9 cellular contexts compared by ENCODE assay signal in the genomic region with DNA sequence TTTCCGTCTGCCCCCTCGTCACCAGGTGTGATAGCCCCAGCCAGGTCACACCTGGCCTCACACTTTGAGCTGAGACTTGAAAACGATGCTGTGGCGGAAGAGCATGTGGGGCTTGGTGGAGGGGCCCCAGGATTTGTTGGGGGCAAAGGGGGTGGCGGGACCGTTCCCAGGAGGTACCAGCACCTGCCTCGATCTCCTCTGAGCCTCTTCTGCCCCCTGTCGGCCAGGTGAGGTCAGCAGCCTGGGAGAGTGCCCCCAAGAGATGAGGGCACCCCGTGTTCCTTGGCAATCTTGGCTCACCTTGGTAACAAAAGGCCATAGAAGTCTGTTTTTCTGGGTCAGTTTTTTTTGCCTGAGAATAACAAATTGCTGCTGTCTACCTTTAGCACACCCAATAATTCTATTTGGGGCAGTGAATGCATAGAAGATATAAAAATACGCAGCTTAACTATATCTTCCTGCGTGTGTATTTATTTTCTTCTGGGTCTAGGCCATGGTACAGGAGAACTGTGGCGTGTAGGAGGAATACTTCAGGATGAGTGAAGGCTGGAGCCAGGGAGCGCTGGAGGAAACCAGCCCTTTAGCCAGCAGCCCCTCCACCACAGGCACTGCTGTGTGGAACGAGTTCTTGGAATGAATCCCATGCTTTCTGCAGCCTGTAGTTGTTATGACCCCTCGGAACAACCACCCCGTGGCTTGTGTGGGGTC. TPM values are rescaled to one million over a fixed set of nuclear protein-coding genes. Genes with fewer than 3 reads are reported as not detected.
DNase-seq lines count a peak whose midpoint lies in the region; ATAC-seq and TF ChIP-seq lines count a peak whose summit lies in the region.
"Had no signal": no experiment of that assay in that cellular context is flagged by ENCODE, and none has a peak within 500 bp of the region (broad histone marks: within the 10 kb centered on the region; RNA-seq: fewer than 3 reads in every experiment).

No MANE protein-coding gene starts in this region.

- TF ChIP-seq RAD21 in neural cell (conservative IDR thresholded peaks at IDR 0.05) = no peak

- no peak for TF ChIP-seq EP300 in neural cell (conservative IDR thresholded peaks at IDR 0.05; ENCODE audit: poor library complexity, severe bottlenecking)

- H3K27ac ChIP-seq in BLaER1 = no peak overlapping the region
- H3K27ac ChIP-seq in caudate nucleus (ENCODE audit: low read depth, low read length) = peak overlapping the region; percentile 67
- H3K27ac ChIP-seq in neural cell (ENCODE audit: low read length) = no peak overlapping the region

- H3K79me2 ChIP-seq in neural cell (replicated peaks; ENCODE audit: insufficient read depth, low read length) = no peaks in the 10 kb centered on the region

- H3K9ac ChIP-seq in BLaER1 (peak overlapping the region; percentile 36; the same call in 1 of the 2 replicates), neural cell (ENCODE audit: low read length) (no peak overlapping the region)

- no peaks in the 10 kb centered on the region for H3K9me2 ChIP-seq in neural cell (ENCODE audit: insufficient read depth, low read length)

- TF ChIP-seq CTCF in neural cell (IDR thresholded peaks at IDR 0.05; ENCODE audit: poor library complexity, severe bottlenecking) = peak; percentile 23

- H3K9me3 ChIP-seq in BLaER1 (no peaks in the 10 kb centered on the region), neural cell (ENCODE audit: low read length) (no peaks in the 10 kb centered on the region)

- H4K20me1 ChIP-seq in BLaER1 (no peaks in the 10 kb centered on the region), neural cell (ENCODE audit: insufficient read depth) (no peaks in the 10 kb centered on the region)

- H3F3A ChIP-seq in neural cell (ENCODE audit: insufficient read depth, low read length, poor library complexity, severe bottlenecking) = no peaks in the 10 kb centered on the region

- peak; percentile 65 for DNase-seq in HPDE6-E6E7 (ENCODE audit: extremely low spot score)
- DNase-seq in caudate nucleus (lab: John Stamatoyannopoulos, UW) = no peak
- DNase-seq in SKM-1 (lab: John Stamatoyannopoulos, UW; ENCODE audit: unreplicated experiment) = no peak
- DNase-seq in NCI-H524 treated with DMSO at 0.1 percent for 48 hours (lab: John Stamatoyannopoulos, UW) = no peak
- DNase-seq in NCI-H128 (lab: John Stamatoyannopoulos, UW; ENCODE audit: unreplicated experiment) = no peak
- DNase-seq: CD8-positive, alpha-beta T cell had no signal

- no peak overlapping the region for H2AFZ ChIP-seq in neural cell (ENCODE audit: low read depth, low read length)

- ATAC-seq in GM21576 (IDR thresholded peaks at IDR 0.05; ENCODE audit: unreplicated experiment) = no peak
- ATAC-seq: CD8-positive, alpha-beta T cell had no signal

- peak overlapping the region; percentile 83 for H3K4me2 ChIP-seq in BLaER1
- no peak overlapping the region for H3K4me2 ChIP-seq in neural cell (ENCODE audit: low read length)

- no peak overlapping the region for H3K4me3 ChIP-seq in BLaER1
- no peak overlapping the region for H3K4me3 ChIP-seq in neural cell (ENCODE audit: low read length)

- peaks cover 91% of the 10 kb centered on the region for H3K4me1 ChIP-seq in BLaER1

- no peaks in the 10 kb centered on the region for H3K27me3 ChIP-seq in BLaER1
- H3K27me3 ChIP-seq in neural cell (ENCODE audit: insufficient read depth, low read depth, low read length) = no peaks in the 10 kb centered on the region

- peaks cover 16% of the 10 kb centered on the region for H3K36me3 ChIP-seq in BLaER1
- no peaks in the 10 kb centered on the region for H3K36me3 ChIP-seq in neural cell (ENCODE audit: insufficient read depth, low read length)

TF ChIP-seq in neural cell, 6 proteins besides CTCF, POLR2A, EP300 and RAD21:
- no peak for TF ChIP-seq TAF1 (IDR thresholded peaks at IDR 0.05; ENCODE audit: low read depth)
- TF ChIP-seq POLR2AphosphoS5 (IDR thresholded peaks at IDR 0.05) = no peak
- TF ChIP-seq, protein P1, sequence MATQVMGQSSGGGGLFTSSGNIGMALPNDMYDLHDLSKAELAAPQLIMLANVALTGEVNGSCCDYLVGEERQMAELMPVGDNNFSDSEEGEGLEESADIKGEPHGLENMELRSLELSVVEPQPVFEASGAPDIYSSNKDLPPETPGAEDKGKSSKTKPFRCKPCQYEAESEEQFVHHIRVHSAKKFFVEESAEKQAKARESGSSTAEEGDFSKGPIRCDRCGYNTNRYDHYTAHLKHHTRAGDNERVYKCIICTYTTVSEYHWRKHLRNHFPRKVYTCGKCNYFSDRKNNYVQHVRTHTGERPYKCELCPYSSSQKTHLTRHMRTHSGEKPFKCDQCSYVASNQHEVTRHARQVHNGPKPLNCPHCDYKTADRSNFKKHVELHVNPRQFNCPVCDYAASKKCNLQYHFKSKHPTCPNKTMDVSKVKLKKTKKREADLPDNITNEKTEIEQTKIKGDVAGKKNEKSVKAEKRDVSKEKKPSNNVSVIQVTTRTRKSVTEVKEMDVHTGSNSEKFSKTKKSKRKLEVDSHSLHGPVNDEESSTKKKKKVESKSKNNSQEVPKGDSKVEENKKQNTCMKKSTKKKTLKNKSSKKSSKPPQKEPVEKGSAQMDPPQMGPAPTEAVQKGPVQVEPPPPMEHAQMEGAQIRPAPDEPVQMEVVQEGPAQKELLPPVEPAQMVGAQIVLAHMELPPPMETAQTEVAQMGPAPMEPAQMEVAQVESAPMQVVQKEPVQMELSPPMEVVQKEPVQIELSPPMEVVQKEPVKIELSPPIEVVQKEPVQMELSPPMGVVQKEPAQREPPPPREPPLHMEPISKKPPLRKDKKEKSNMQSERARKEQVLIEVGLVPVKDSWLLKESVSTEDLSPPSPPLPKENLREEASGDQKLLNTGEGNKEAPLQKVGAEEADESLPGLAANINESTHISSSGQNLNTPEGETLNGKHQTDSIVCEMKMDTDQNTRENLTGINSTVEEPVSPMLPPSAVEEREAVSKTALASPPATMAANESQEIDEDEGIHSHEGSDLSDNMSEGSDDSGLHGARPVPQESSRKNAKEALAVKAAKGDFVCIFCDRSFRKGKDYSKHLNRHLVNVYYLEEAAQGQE (IDR thresholded peaks at IDR 0.05; ENCODE audit: borderline replicate concordance) = no peak
- no peak for TF ChIP-seq EZH2 (IDR thresholded peaks at IDR 0.05; ENCODE audit: borderline replicate concordance, insufficient read depth, low read length, poor library complexity, severe bottlenecking)
- TF ChIP-seq SMC3 (conservative IDR thresholded peaks at IDR 0.05; ENCODE audit: poor library complexity) = no peak
- TF ChIP-seq MXI1 (conservative IDR thresholded peaks at IDR 0.05; ENCODE audit: poor library complexity, severe bottlenecking) = no peak

RNA-seq across cellular contexts. Expression of a gene that starts 25.2 kb away (rescaled TPM):
- polyA plus RNA-seq in neural cell = 1.7 and 1.9 TPM in 2 replicates
- polyA minus RNA-seq in neural cell = 2.9 and 3.9 TPM in 2 replicates

RNA-seq across cellular contexts. Expression of a gene that starts 46.1 kb away (rescaled TPM):
- polyA plus RNA-seq in neural cell = 109 and 129 TPM in 2 replicates
- polyA minus RNA-seq in neural cell = 70.1 and 73.2 TPM in 2 replicates
